ENCODE assay signal across 7 cellular contexts in genomic region chr12:85076688-85077430, GRCh38. TPM values are rescaled to one million over a fixed set of nuclear protein-coding genes. Genes with fewer than 3 reads are reported as not detected.
DNase-seq lines count a peak whose midpoint lies in the region; ATAC-seq and TF ChIP-seq lines count a peak whose summit lies in the region.

No MANE protein-coding gene starts in this region.

- TF ChIP-seq CTCF in GM10266 (IDR thresholded peaks at IDR 0.05; ENCODE audit: control insufficient read depth, insufficient read depth, low read depth, missing control alignments): peak; percentile 39
- 0 out of 2 replicates have a peak, but pooled peaks have one; percentile 9 for TF ChIP-seq CTCF in HEK293 (tag by site-specific recombination; IDR thresholded peaks at IDR 0.05)
- peak; percentile 44 for TF ChIP-seq CTCF in NB4 (IDR thresholded peaks at IDR 0.05; ENCODE audit: low read depth, low read length)
- TF ChIP-seq CTCF in fibroblast of villous mesenchyme (IDR thresholded peaks at IDR 0.05; ENCODE audit: insufficient read depth, low read depth, low read length): peak; percentile 49

- CTCF ChIA-PET in HEK293 (lab: Yijun Ruan, JAX): interaction anchor here (0.5 to 2.4 kb wide), 16 partner anchors 11 to 373 kb away, joined by 3 to 10 read pairs (median 3); no protein-coding TSS in a partner anchor

- H3K27ac ChIP-seq in HEK293 (ENCODE audit: extremely low read depth, low read depth, low read length): no peak overlapping the region

- DNase-seq in GM10266 (ENCODE audit: extremely low spot score) (peak; percentile 23), NB4 (ENCODE audit: low read depth) (peak; percentile 59), SK-MEL-5 (ENCODE audit: low read depth, low spot score) (peak; percentile 84), fibroblast of villous mesenchyme (ENCODE audit: low read depth) (peak; percentile 70), sciatic nerve (ENCODE audit: low spot score) (no peak)
- no peak for DNase-seq in activated CD4-positive, alpha-beta T cell treated with anti-CD3 and anti-CD28 coated beads, Interleukin-2, amount 50 U/mL, for 48 hours

- no peak overlapping the region for H3K4me3 ChIP-seq in HEK293 (ENCODE audit: low read depth, low read length)
- H3K4me3 ChIP-seq in NB4 (ENCODE audit: low read depth, low read length): no peak overlapping the region
- no peak overlapping the region for H3K4me3 ChIP-seq in fibroblast of villous mesenchyme (ENCODE audit: low read depth, low read length)

- no peaks in the 10 kb centered on the region for H3K36me3 ChIP-seq in HEK293 (ENCODE audit: control insufficient read depth in 2 of 2, insufficient read depth in 1 of 2, low read length in 2 of 2)

- in situ Hi-C loops in SK-MEL-5 (cut with HindIII; ENCODE audit: low pct_unique_long_range_greater_than_20kb, low sequenced_read_pairs): no loop called here

- intact Hi-C loops in sciatic nerve (cut with DNase I): no loop called here

- TF ChIP-seq POLR2A in NB4 (IDR thresholded peaks at IDR 0.05; ENCODE audit: extremely low read depth, insufficient read length): no peak

- no peaks in the 10 kb centered on the region for H3K4me1 ChIP-seq in HEK293 (ENCODE audit: control insufficient read depth, insufficient read depth, low read length)

- ATAC-seq in sciatic nerve: peak; percentile 67

- no peaks in the 10 kb centered on the region for H3K9me3 ChIP-seq in HEK293 (ENCODE audit: control insufficient read depth, insufficient read depth, low read depth, low read length)

- POLR2A ChIA-PET in HEK293 (lab: Yijun Ruan, JAX): interaction anchor here (0.7 kb wide), 1 partner anchor 354 kb away, joined by 3 read pairs; no protein-coding TSS in a partner anchor

TF ChIP-seq in HEK293, 187 proteins besides CTCF, POLR2A, EP300 and RAD21:
- TF ChIP-seq ZNF660 (tag by site-specific recombination; IDR thresholded peaks at IDR 0.05) (peak; percentile 38; the same call in 1 of the 2 replicates), ZNF654 (tag by site-specific recombination; IDR thresholded peaks at IDR 0.05; ENCODE audit: low read depth) (peak; percentile 93), ZNF362 (tag by site-specific recombination; IDR thresholded peaks at IDR 0.05) (peak; percentile 80; the same call in 1 of the 2 replicates), ZBTB17 (tag by site-specific recombination; IDR thresholded peaks at IDR 0.05) (0 out of 2 replicates have a peak, but pooled peaks have one; percentile 19), ZNF433 (tag by site-specific recombination; IDR thresholded peaks at IDR 0.05; ENCODE audit: low read depth) (no peak), ZNF221 (tag by site-specific recombination; IDR thresholded peaks at IDR 0.05; ENCODE audit: borderline replicate concordance) (no peak)

RNA-seq across cellular contexts. Expression of gene LRRIQ1, which starts 40.7 kb away (rescaled TPM):
- 0.90 and 0.95 TPM in 2 replicates for total RNA-seq in SK-MEL-5 (2014; rRNA removed; shearing (Covaris generic))
- 1.1 and 1.5 TPM in 2 replicates for polyA plus RNA-seq in SK-MEL-5 (2015; cell fraction: cytosol; rRNA removed)
- polyA plus RNA-seq in SK-MEL-5 (2015; cell fraction: nucleus; rRNA removed): 4.3 and 22.4 TPM in 2 replicates
- total RNA-seq in fibroblast of villous mesenchyme: under 0.01 TPM in 2 replicates
- 5.2 TPM for total RNA-seq in sciatic nerve

RNA-seq across cellular contexts. Expression of gene TSPAN19, which starts 40.8 kb away (rescaled TPM):
- 0.48 and 0.69 TPM in 2 replicates for total RNA-seq in SK-MEL-5 (2014; rRNA removed; shearing (Covaris generic))
- polyA plus RNA-seq in SK-MEL-5 (2015; cell fraction: cytosol; rRNA removed): 0.05 TPM in 1 of 2 replicates, not detected in the other
- 7.2 and 7.4 TPM in 2 replicates for polyA plus RNA-seq in SK-MEL-5 (2015; cell fraction: nucleus; rRNA removed)
- total RNA-seq in fibroblast of villous mesenchyme (not detected in 2 replicates), sciatic nerve (0.58 TPM)

Comparison
In these comparisons a context has a peak if more than half of its experiments do, and no peak if none do; other contexts are left out.
1. DNase-seq: peak in GM10266 (single experiment), NB4 (single experiment), SK-MEL-5 (single experiment) and fibroblast of villous mesenchyme (single experiment); none in sciatic nerve (single experiment) and activated CD4-positive, alpha-beta T cell treated with anti-CD3 and anti-CD28 coated beads, Interleukin-2, amount 50 U/mL, for 48 hours (0 of 2).
2. Peak in every context shown above with its lines, with median percentiles within 50 percentile points of each other: CTCF ChIP-seq.